In the genomic region with DNA sequence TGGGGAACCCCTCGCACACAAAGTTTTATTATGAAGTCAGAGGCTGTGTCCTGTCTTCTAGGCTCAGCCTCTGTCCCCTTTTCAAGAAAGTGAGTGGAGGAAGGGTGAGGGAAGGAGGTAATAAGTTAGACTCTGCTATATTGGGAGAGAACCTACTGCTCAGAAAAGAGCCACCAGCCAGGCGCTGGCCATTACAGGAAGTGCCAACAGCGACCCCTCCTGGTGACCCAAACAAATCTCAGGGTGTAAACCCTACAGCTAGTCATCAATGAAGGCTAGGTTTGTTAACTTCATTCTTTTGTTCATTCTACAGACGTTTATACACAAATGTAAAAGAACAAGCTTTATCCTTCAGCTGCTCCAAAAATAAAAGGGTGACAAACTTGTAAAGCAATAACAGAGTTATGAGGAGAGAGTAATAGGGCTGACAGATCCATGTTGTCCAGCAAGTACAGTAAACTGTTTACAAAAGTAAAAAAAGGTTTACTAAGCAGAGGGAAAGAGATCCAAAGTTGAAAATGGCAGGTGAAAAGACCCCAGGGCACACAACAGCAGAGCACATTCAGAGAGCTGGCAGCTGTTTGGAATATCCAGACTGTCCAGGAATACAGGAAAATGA, we compare ENCODE assay signal across 8 cellular contexts.
A peak's percentile ranks its signal among the peaks of the same experiment; 100 is the strongest.
DNase-seq lines count a peak whose midpoint lies in the region; ATAC-seq, FAIRE-seq and TF ChIP-seq lines count a peak whose summit lies in the region.
"Had no signal": no experiment of that assay in that cellular context is flagged by ENCODE, and none has a peak within 500 bp of the region (broad histone marks: within the 10 kb centered on the region; RNA-seq: fewer than 3 reads in every experiment).

No MANE protein-coding gene starts in this region.

- peak; percentile 75 for FAIRE-seq in H1 (lab: Jason Lieb, UNC)

- POLR2A ChIA-PET in H1 (lab: Charles Lee; ENCODE audit: partially characterized antibody), result interaction anchor here (0.9 kb wide), 1 partner anchor 703 kb away, joined by 3 read pairs; no protein-coding TSS in a partner anchor

- H3K79me1 ChIP-seq in H1 (ENCODE audit: low read depth, low read length), result no peaks in the 10 kb centered on the region

- ATAC-seq in HG02973 (IDR thresholded peaks at IDR 0.05; ENCODE audit: unreplicated experiment), result peak; percentile 46

- no peak overlapping the region for H3K4ac ChIP-seq in H1 (replicated peaks; ENCODE audit: insufficient read length, low read depth, low read length)

- H2BK15ac ChIP-seq in H1 (ENCODE audit: low read length), result no peak overlapping the region

- no peak overlapping the region for H2BK12ac ChIP-seq in H1 (ENCODE audit: low read depth, low read length)

- intact Hi-C loops in posterior cingulate gyrus (cut with DNase I), result no loop called here
- intact Hi-C loops in activated T-helper 1 cell treated with anti-CD3 and anti-CD28 coated beads, Interleukin-12 subunit alpha, Interleukin-12 subunit beta, Interleukin-2, Interleukin-4 antibody, amounts not matched to agents 30 ng/mL and 10 ng/mL and 1 ng/mL, durations not matched to agents 14 hours and 24 hours and 36 hours (cut with micrococcal nuclease), result loop anchor here (1.0 to 10.0 kb wide), 2 partner anchors 165 to 763 kb away; no protein-coding TSS in a partner anchor

- no peak overlapping the region for H3K27ac ChIP-seq in H1 (ENCODE audit: low read depth, low read length)

- H3K27me3 ChIP-seq in GM06990 (replicated peaks; ENCODE audit: control insufficient read depth, insufficient read depth, low read length) (no peaks in the 10 kb centered on the region; the same call in 1 of the 2 replicates), H1 (replicated peaks in 1 of 4; ENCODE audit: control insufficient read depth in 3 of 4, extremely low read depth in 1 of 4, insufficient read depth in 3 of 4, low read length in 3 of 4) (peaks cover 6 to 30% (median 13%) of the 10 kb centered on the region in 4 experiments)

- no peaks in the 10 kb centered on the region for H3K4me1 Mint-ChIP-seq in activated T-helper 1 cell treated with anti-CD3 and anti-CD28 coated beads, Interleukin-12 subunit alpha, Interleukin-12 subunit beta, Interleukin-2, Interleukin-4 antibody, amounts not matched to agents 30 ng/mL and 10 ng/mL and 1 ng/mL, durations not matched to agents 14 hours and 24 hours and 36 hours (ENCODE audit: low read depth)
- H3K4me1 Mint-ChIP-seq: naive B cell had no signal

- no peaks in the 10 kb centered on the region for H3K9me3 ChIP-seq in H1 (ENCODE audit: insufficient read depth in 2 of 2, low read depth in 1 of 2, low read length in 1 of 2)

- no peak overlapping the region for H4K8ac ChIP-seq in H1 (ENCODE audit: extremely low read depth, insufficient read depth, low read length)

- H3K36me3 ChIP-seq in GM06990 (ENCODE audit: control insufficient read depth, insufficient read depth, low read length) (no peaks in the 10 kb centered on the region), H1 (ENCODE audit: control insufficient read depth in 2 of 4, insufficient read depth in 4 of 4, low read length in 3 of 4) (no peaks in the 10 kb centered on the region)

- peaks cover 0 to 5% (median 1%) of the 10 kb centered on the region in 4 experiments; a peak in 4 of 7 replicates for H3K4me1 ChIP-seq in H1 (replicated peaks in 1 of 4; ENCODE audit: control insufficient read depth in 3 of 4, insufficient read depth in 4 of 4, low read length in 3 of 4)

- no peaks in the 10 kb centered on the region for H3K9me3 Mint-ChIP-seq in activated T-helper 1 cell treated with anti-CD3 and anti-CD28 coated beads, Interleukin-12 subunit alpha, Interleukin-12 subunit beta, Interleukin-2, Interleukin-4 antibody, amounts not matched to agents 30 ng/mL and 10 ng/mL and 1 ng/mL, durations not matched to agents 14 hours and 24 hours and 36 hours
- H3K9me3 Mint-ChIP-seq: naive B cell had no signal

- TF ChIP-seq RAD21 in H1 (IDR thresholded peaks at IDR 0.05 in 1 of 2, conservative IDR thresholded peaks at IDR 0.05 in 1 of 2; ENCODE audit: low read depth in 2 of 2, low read length in 2 of 2), result peak; percentile 80 to 85

- H4K5ac ChIP-seq in H1 (ENCODE audit: insufficient read length, low read depth, low read length), result no peak overlapping the region

- no peak for TF ChIP-seq EP300 in H1 (IDR thresholded peaks at IDR 0.05; ENCODE audit: borderline replicate concordance in 1 of 2, low read depth in 2 of 2, low read length in 2 of 2)

- H3K27ac Mint-ChIP-seq in activated T-helper 1 cell treated with anti-CD3 and anti-CD28 coated beads, Interleukin-12 subunit alpha, Interleukin-12 subunit beta, Interleukin-2, Interleukin-4 antibody, amounts not matched to agents 30 ng/mL and 10 ng/mL and 1 ng/mL, durations not matched to agents 14 hours and 24 hours and 36 hours, result no peak overlapping the region
- H3K27ac Mint-ChIP-seq: naive B cell had no signal

- TF ChIP-seq POLR2A in H1 (IDR thresholded peaks at IDR 0.05; ENCODE audit: control extremely low read depth in 1 of 2, low read depth in 2 of 2, low read length in 2 of 2), result no peak

- CTCF ChIA-PET in H1 (lab: Charles Lee; ENCODE audit: partially characterized antibody), result interaction anchor here (0.6 to 4.3 kb wide), 64 partner anchors 8 to 1043 kb away, joined by 3 to 38 read pairs (median 4); no protein-coding TSS in a partner anchor

- no peak overlapping the region for H3K18ac ChIP-seq in H1 (ENCODE audit: extremely low read depth, low read length)

- H3K36me3 Mint-ChIP-seq in activated T-helper 1 cell treated with anti-CD3 and anti-CD28 coated beads, Interleukin-12 subunit alpha, Interleukin-12 subunit beta, Interleukin-2, Interleukin-4 antibody, amounts not matched to agents 30 ng/mL and 10 ng/mL and 1 ng/mL, durations not matched to agents 14 hours and 24 hours and 36 hours (ENCODE audit: low read depth), result no peaks in the 10 kb centered on the region
- H3K36me3 Mint-ChIP-seq: naive B cell had no signal

- no peak overlapping the region for H2AFZ ChIP-seq in H1 (ENCODE audit: low read length)

- H3K27me3 Mint-ChIP-seq in activated T-helper 1 cell treated with anti-CD3 and anti-CD28 coated beads, Interleukin-12 subunit alpha, Interleukin-12 subunit beta, Interleukin-2, Interleukin-4 antibody, amounts not matched to agents 30 ng/mL and 10 ng/mL and 1 ng/mL, durations not matched to agents 14 hours and 24 hours and 36 hours (ENCODE audit: insufficient read depth), result peaks cover 23% of the 10 kb centered on the region

- H3K56ac ChIP-seq in H1 (replicated peaks; ENCODE audit: insufficient read length, low read depth, low read length), result no peak overlapping the region

- WGBS in H1 (ENCODE audit: extremely low coverage in 1 of 2, insufficient coverage in 1 of 2, insufficient read length in 1 of 2, insufficient replicate concordance in 2 of 2, low coverage in 1 of 2, low lambda C conversion rate in 2 of 2, missing lambda C conversion rate in 1 of 2), 2 experiments, result 28% methylated on average over 4 of the region's 4 CpGs; no CpG with 5 or more reads in 1 of the 2 experiments

- no peak overlapping the region for H3K14ac ChIP-seq in H1 (ENCODE audit: insufficient read length)

- no peak for DNase-seq in GM06990 (ENCODE audit: extremely low read depth, insufficient read length)
- peak; percentile 69 for DNase-seq in OCI-M1 (lab: John Stamatoyannopoulos, UW)
- peak in 1 of 2 experiments; percentile 85 for DNase-seq in H1 (ENCODE audit: low read depth in 1 of 2, low spot score in 2 of 2)
- peak in 6 of 10 donors; percentile 11 to 90 (median 34) for DNase-seq in posterior cingulate gyrus
- DNase-seq in activated T-helper 1 cell treated with anti-CD3 and anti-CD28 coated beads, Interleukin-12 subunit alpha, Interleukin-12 subunit beta, Interleukin-2, Interleukin-4 antibody, amounts not matched to agents 30 ng/mL and 10 ng/mL and 1 ng/mL, durations not matched to agents 14 hours and 24 hours and 36 hours (ENCODE audit: low spot score), result no peak
- no peak for DNase-seq in DMS153 treated with DMSO at 0.1 percent for 48 hours (lab: John Stamatoyannopoulos, UW; ENCODE audit: unreplicated experiment)
- DNase-seq: naive B cell had no signal

- no peak overlapping the region for H3K23ac ChIP-seq in H1 (ENCODE audit: insufficient read length)

- peak; percentile 67 for TF ChIP-seq CTCF in GM06990 (IDR thresholded peaks at IDR 0.05; ENCODE audit: insufficient read depth, low read length, poor library complexity, severe bottlenecking)
- TF ChIP-seq CTCF in H1 (IDR thresholded peaks at IDR 0.05; ENCODE audit: control extremely low read depth in 1 of 3, insufficient read depth in 1 of 3, low read depth in 1 of 3, low read length in 3 of 3), result peak; percentile 60 to 85 (median 77)

- no peaks in the 10 kb centered on the region for H3K23me2 ChIP-seq in H1 (ENCODE audit: low read depth, low read length)

- no peak overlapping the region for H3K4me3 Mint-ChIP-seq in activated T-helper 1 cell treated with anti-CD3 and anti-CD28 coated beads, Interleukin-12 subunit alpha, Interleukin-12 subunit beta, Interleukin-2, Interleukin-4 antibody, amounts not matched to agents 30 ng/mL and 10 ng/mL and 1 ng/mL, durations not matched to agents 14 hours and 24 hours and 36 hours
- H3K4me3 Mint-ChIP-seq: naive B cell had no signal

- no peak overlapping the region for H2BK5ac ChIP-seq in H1 (ENCODE audit: low read depth, low read length)

- no peak overlapping the region for H2BK120ac ChIP-seq in H1 (replicated peaks; ENCODE audit: low read depth, low read length)

- H3K4me2 ChIP-seq in H1 (ENCODE audit: insufficient read depth in 1 of 2, low read depth in 2 of 2, low read length in 2 of 2), result no peak overlapping the region

- H3K79me2 ChIP-seq in H1 (ENCODE audit: control insufficient read depth in 1 of 2, insufficient read depth in 2 of 2, low read length in 2 of 2), result no peaks in the 10 kb centered on the region

- H4K91ac ChIP-seq in H1 (replicated peaks; ENCODE audit: insufficient read length, low read length), result no peak overlapping the region

- H2AK5ac ChIP-seq in H1 (ENCODE audit: low read depth, low read length), result no peak overlapping the region

- H2BK20ac ChIP-seq in H1 (ENCODE audit: low read length), result no peak overlapping the region

- H3K4me3 ChIP-seq in GM06990 (replicated peaks; ENCODE audit: low read depth, low read length), result no peak overlapping the region
- H3K4me3 ChIP-seq in H1 (ENCODE audit: extremely low read depth in 1 of 4, insufficient read depth in 2 of 4, low read depth in 3 of 4, low read length in 4 of 4), result no peak overlapping the region

- H4K20me1 ChIP-seq in H1 (replicated peaks in 1 of 2; ENCODE audit: control insufficient read depth in 1 of 2, insufficient read depth in 2 of 2, low read length in 2 of 2), result no peaks in the 10 kb centered on the region

- no peak overlapping the region for H3K9ac ChIP-seq in H1 (replicated peaks in 1 of 4; ENCODE audit: extremely low read depth in 1 of 4, low read depth in 3 of 4, low read length in 3 of 4)

TF ChIP-seq in H1, 55 proteins besides CTCF, POLR2A, EP300 and RAD21:
- TF ChIP-seq HDAC6 (IDR thresholded peaks at IDR 0.05; ENCODE audit: low read depth, low read length), result no peak
- peak; percentile 54; the same call in 1 of the 2 replicates for TF ChIP-seq YY1 (IDR thresholded peaks at IDR 0.05; ENCODE audit: low read depth, low read length)
- peak; percentile 46; the same call in 1 of the 2 replicates for TF ChIP-seq CREB1 (IDR thresholded peaks at IDR 0.05)
TF ChIP-seq in H1: peak in this region for 2.

Comparison
In these comparisons a context has a peak if more than half of its experiments do, and no peak if none do; other contexts are left out.
1. DNase-seq: peak in OCI-M1 (single experiment) and posterior cingulate gyrus (6 of 10); none in GM06990 (single experiment), activated T-helper 1 cell treated with anti-CD3 and anti-CD28 coated beads, Interleukin-12 subunit alpha, Interleukin-12 subunit beta, Interleukin-2, Interleukin-4 antibody, amounts not matched to agents 30 ng/mL and 10 ng/mL and 1 ng/mL, durations not matched to agents 14 hours and 24 hours and 36 hours (single experiment) and DMS153 treated with DMSO at 0.1 percent for 48 hours (single experiment).